In the genomic region with DNA sequence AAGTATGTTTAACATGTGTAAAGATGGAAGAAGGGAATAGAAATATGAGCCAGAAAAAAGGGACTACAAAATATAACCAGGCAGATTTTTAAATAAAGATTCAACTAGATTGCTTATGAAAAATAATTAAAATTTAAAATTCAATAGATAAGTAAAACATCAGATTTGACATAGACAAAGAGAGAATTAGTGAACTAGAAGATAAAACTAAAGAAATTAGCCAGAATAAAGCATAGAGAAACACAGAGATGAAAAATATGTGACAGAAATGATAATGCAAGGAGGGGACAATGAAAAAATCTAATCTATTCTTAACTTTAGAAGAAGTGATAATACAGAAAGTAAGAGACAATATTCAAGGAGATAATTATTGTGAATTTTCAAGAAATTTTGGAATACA, we compare ENCODE assay signal across 38 cellular contexts.
"Had no signal": no experiment of that assay in that cellular context is flagged by ENCODE, and none has a peak within 500 bp of the region (broad histone marks: within the 10 kb centered on the region; RNA-seq: fewer than 3 reads in every experiment).

No MANE protein-coding gene starts in this region.

- H3K36me3 Mint-ChIP-seq: activated CD4-positive, alpha-beta memory T cell treated with anti-CD3 and anti-CD28 coated beads for 36 hours; activated naive CD4-positive, alpha-beta T cell treated with anti-CD3 and anti-CD28 coated beads, Interleukin-2, amount 50 U/mL, for 72 hours had no signal

- DNase-seq: activated CD4-positive, alpha-beta memory T cell treated with anti-CD3 and anti-CD28 coated beads for 36 hours; activated CD4-positive, alpha-beta T cell treated with anti-CD3 and anti-CD28 coated beads for 1 hour; activated CD4-positive, alpha-beta T cell treated with anti-CD3 and anti-CD28 coated beads for 36 hours; activated CD4-positive, alpha-beta T cell treated with anti-CD3 and anti-CD28 coated beads for 48 hours; activated CD4-positive, alpha-beta T cell treated with anti-CD3 and anti-CD28 coated beads, Interleukin-2, amount 50 U/mL, for 1 hour; activated CD4-positive, alpha-beta T cell treated with anti-CD3 and anti-CD28 coated beads, Interleukin-2, amount 50 U/mL, for 4 hours; activated CD4-positive, CD25-positive, alpha-beta regulatory T cell; activated CD8-positive, alpha-beta memory T cell treated with anti-CD3 and anti-CD28 coated beads, Interleukin-2, amount 50 U/mL, for 4 hours; activated CD8-positive, alpha-beta T cell treated with anti-CD3 and anti-CD28 coated beads for 36 hours; activated effector memory CD4-positive, alpha-beta T cell treated with anti-CD3 and anti-CD28 coated beads, Interleukin-2, amount 50 U/mL, for 16 hours; activated gamma-delta T cell treated with Interleukin-2 at 50 U/mL for 16 hours; activated naive CD4-positive, alpha-beta T cell; activated naive CD4-positive, alpha-beta T cell treated with anti-CD3 and anti-CD28 coated beads for 36 hours; activated naive CD4-positive, alpha-beta T cell treated with anti-CD3 and anti-CD28 coated beads, Interleukin-2, amount 50 U/mL, for 16 hours; activated naive CD8-positive, alpha-beta T cell treated with anti-CD3 and anti-CD28 coated beads for 36 hours; activated T-cell treated with anti-CD3 and anti-CD28 coated beads for 4 hours; activated T-cell treated with anti-CD3 and anti-CD28 coated beads, Interleukin-2, amount 50 U/mL, for 1 hour; activated T-cell treated with anti-CD3 and anti-CD28 coated beads, Interleukin-2, amount 50 U/mL, for 4 hours; activated T-cell treated with anti-CD3 and anti-CD28 coated beads, Interleukin-2, amount 50 U/mL, for 72 hours; adrenal gland; amniotic stem cell; aorta; body of pancreas; brain microvascular endothelial cell; central memory CD4-positive, alpha-beta T cell; T-helper 1 cell; T-helper 2 cell; T-helper 9 cell; WERI-Rb-1 had no signal

- H3K36me3 ChIP-seq: adrenal gland, brain microvascular endothelial cell, breast epithelium, WERI-Rb-1 had no signal

- FAIRE-seq: astrocyte had no signal

- ATAC-seq: activated CD4-positive, alpha-beta T cell treated with anti-CD3 and anti-CD28 coated beads for 36 hours; activated CD4-positive, CD25-positive, alpha-beta regulatory T cell treated with anti-CD3 and anti-CD28 coated beads, Interleukin-2, amount 50 U/mL, for 24 hours; activated CD8-positive, alpha-beta T cell treated with anti-CD3 and anti-CD28 coated beads for 36 hours; activated naive CD4-positive, alpha-beta T cell treated with anti-CD3 and anti-CD28 coated beads, Interleukin-2, amount 50 U/mL, for 72 hours; activated T-cell treated with anti-CD3 and anti-CD28 coated beads, Interleukin-2, amount 50 U/mL, for 4 hours; activated T-cell treated with anti-CD3 and anti-CD28 coated beads, Interleukin-2, amount 50 U/mL, for 72 hours; activated T-helper 17 cell treated with anti-CD3 and anti-CD28 coated beads, Interleukin-2, amount 50 U/mL, for 72 hours; body of pancreas; WTC11 had no signal

- H3K9me3 ChIP-seq: body of pancreas, breast epithelium had no signal

- H3K27me3 ChIP-seq: adrenal gland, body of pancreas, brain microvascular endothelial cell, breast epithelium had no signal

- H3K27me3 Mint-ChIP-seq: activated CD4-positive, alpha-beta memory T cell treated with anti-CD3 and anti-CD28 coated beads for 36 hours; activated CD4-positive, alpha-beta T cell treated with anti-CD3 and anti-CD28 coated beads for 36 hours; activated CD8-positive, alpha-beta T cell treated with anti-CD3 and anti-CD28 coated beads for 36 hours; activated naive CD8-positive, alpha-beta T cell treated with anti-CD3 and anti-CD28 coated beads for 36 hours; activated T-helper 17 cell treated with anti-CD3 and anti-CD28 coated beads, Interleukin-2, amount 50 U/mL, for 72 hours had no signal

- H3K27ac Mint-ChIP-seq: activated CD4-positive, alpha-beta memory T cell treated with anti-CD3 and anti-CD28 coated beads for 36 hours; activated CD4-positive, alpha-beta T cell treated with anti-CD3 and anti-CD28 coated beads for 36 hours; activated CD8-positive, alpha-beta T cell treated with anti-CD3 and anti-CD28 coated beads for 36 hours; activated naive CD4-positive, alpha-beta T cell treated with anti-CD3 and anti-CD28 coated beads for 36 hours; activated naive CD4-positive, alpha-beta T cell treated with anti-CD3 and anti-CD28 coated beads, Interleukin-2, amount 50 U/mL, for 72 hours; activated naive CD8-positive, alpha-beta T cell treated with anti-CD3 and anti-CD28 coated beads for 36 hours; activated T-cell treated with anti-CD3 and anti-CD28 coated beads, Interleukin-2, amount 50 U/mL, for 72 hours; activated T-helper 1 cell treated with anti-CD3 and anti-CD28 coated beads, Interleukin-12 subunit alpha, Interleukin-12 subunit beta, Interleukin-2, Interleukin-4 antibody, amounts not matched to agents 30 ng/mL and 10 ng/mL and 1 ng/mL, durations not matched to agents 14 hours and 24 hours and 36 hours; activated T-helper 17 cell treated with anti-CD3 and anti-CD28 coated beads, Interleukin-2, amount 50 U/mL, for 72 hours; T-helper 1 cell treated with Interleukin-12 subunit alpha and Interleukin-12 subunit beta and Interleukin-4 antibody, amounts not matched to agents 30 μg/mL and 1 μg/mL, for 36 hours; T-helper 2 cell treated with Interferon-gamma antibody and Interleukin-4, amounts not matched to agents 5 μg/mL and 100 μg/mL, for 36 hours; WTC11 had no signal

- H3K4me3 ChIP-seq: adrenal gland, body of pancreas, breast epithelium had no signal

- H3K4me3 Mint-ChIP-seq: activated CD4-positive, alpha-beta memory T cell treated with anti-CD3 and anti-CD28 coated beads for 36 hours; activated CD4-positive, alpha-beta T cell treated with anti-CD3 and anti-CD28 coated beads for 36 hours; activated CD8-positive, alpha-beta T cell treated with anti-CD3 and anti-CD28 coated beads for 36 hours; activated naive CD4-positive, alpha-beta T cell treated with anti-CD3 and anti-CD28 coated beads for 36 hours; activated naive CD8-positive, alpha-beta T cell treated with anti-CD3 and anti-CD28 coated beads for 36 hours; activated T-cell treated with anti-CD3 and anti-CD28 coated beads, Interleukin-2, amount 50 U/mL, for 4 hours; activated T-cell treated with anti-CD3 and anti-CD28 coated beads, Interleukin-2, amount 50 U/mL, for 72 hours; activated T-helper 1 cell treated with anti-CD3 and anti-CD28 coated beads, Interleukin-12 subunit alpha, Interleukin-12 subunit beta, Interleukin-2, Interleukin-4 antibody, amounts not matched to agents 30 ng/mL and 10 ng/mL and 1 ng/mL, durations not matched to agents 14 hours and 24 hours and 36 hours; activated T-helper 17 cell treated with anti-CD3 and anti-CD28 coated beads, Interleukin-2, amount 50 U/mL, for 72 hours; T-helper 1 cell treated with Interleukin-12 subunit alpha and Interleukin-12 subunit beta and Interleukin-4 antibody, amounts not matched to agents 30 μg/mL and 1 μg/mL, for 36 hours; T-helper 2 cell treated with Interferon-gamma antibody and Interleukin-4, amounts not matched to agents 5 μg/mL and 100 μg/mL, for 36 hours; WTC11 had no signal

- H3K4me1 Mint-ChIP-seq: activated CD4-positive, alpha-beta T cell treated with anti-CD3 and anti-CD28 coated beads for 36 hours; activated naive CD8-positive, alpha-beta T cell treated with anti-CD3 and anti-CD28 coated beads for 36 hours; activated T-helper 17 cell treated with anti-CD3 and anti-CD28 coated beads, Interleukin-2, amount 50 U/mL, for 72 hours had no signal

- H3K27ac ChIP-seq: adrenal gland, body of pancreas, brain microvascular endothelial cell, breast epithelium, WERI-Rb-1 had no signal

- H3K4me1 ChIP-seq: adrenal gland, breast epithelium had no signal
